Comparison of ENCODE assay signal across 9 cellular contexts in genomic region chr17:40399185-40399584, GRCh38. TPM values are rescaled to one million over a fixed set of nuclear protein-coding genes. Genes with fewer than 3 reads are reported as not detected.
DNase-seq lines count a peak whose midpoint lies in the region; ATAC-seq, FAIRE-seq and TF ChIP-seq lines count a peak whose summit lies in the region.
"Had no signal": no experiment of that assay in that cellular context is flagged by ENCODE, and none has a peak within 500 bp of the region (broad histone marks: within the 10 kb centered on the region; RNA-seq: fewer than 3 reads in every experiment).

No MANE protein-coding gene starts in this region.

- CTCF ChIA-PET in activated CD8-positive, alpha-beta T cell treated with anti-CD3 and anti-CD28 coated beads, Interleukin-2, amount 10 ng/mL, durations not matched to agents 7 days and 5 days (lab: Charles Lee) = interaction anchor here (0.7 to 5.0 kb wide), 14 partner anchors 9 to 930 kb away, joined by 3 to 42 read pairs (median 4); partner anchors contain the start of genes GJD3 and TOP2A

- intact Hi-C loops in heart right ventricle (cut with DNase I) = loop anchor here in 7 of 10 donors (1.0 to 5.0 kb wide), 9 partner anchors 34 to 163 kb away; partner anchors contain the start of gene GJD3 (in 2 of the 7)

- H3K27ac ChIP-seq in heart right ventricle (no peak overlapping the region), small intestine (ENCODE audit: low read depth in 1 of 2, low read length in 1 of 2) (no peak overlapping the region)

- POLR2A ChIA-PET in activated CD8-positive, alpha-beta T cell treated with anti-CD3 and anti-CD28 coated beads, Interleukin-2, amount 10 ng/mL, durations not matched to agents 7 days and 5 days (lab: Charles Lee) = no interaction called here

- WGBS in heart right ventricle, 2 donors = 52 to 64% methylated on average over 4 of the region's 4 CpGs
- WGBS in small intestine, 3 donors = 58 to 69% (median 64%) methylated on average over 4 of the region's 4 CpGs

- H3K4me1 ChIP-seq in heart right ventricle (no peaks in the 10 kb centered on the region), small intestine (ENCODE audit: control insufficient read depth in 2 of 2, insufficient read depth in 1 of 2, low read depth in 1 of 2, low read length in 1 of 2) (no peaks in the 10 kb centered on the region)

- no peak overlapping the region for H3K4me3 Mint-ChIP-seq in activated CD8-positive, alpha-beta T cell treated with anti-CD3 and anti-CD28 coated beads, Interleukin-2, amount 10 ng/mL, durations not matched to agents 7 days and 5 days
- H3K4me3 Mint-ChIP-seq: activated T-cell treated with anti-CD3 and anti-CD28 coated beads, Interleukin-2, amount 50 U/mL, for 4 hours had no signal

- peaks cover 0 to 69% (median 0%) of the 10 kb centered on the region in 9 donors for H3K36me3 ChIP-seq in heart right ventricle
- H3K36me3 ChIP-seq in small intestine (ENCODE audit: control insufficient read depth in 2 of 2, insufficient read depth in 2 of 2, low read length in 2 of 2) = no peaks in the 10 kb centered on the region

- peak; percentile 43 for DNase-seq in SKM-1 treated with dmso at 0.1 percent for 144 hours (lab: John Stamatoyannopoulos, UW; ENCODE audit: unreplicated experiment)
- no peak for DNase-seq in SKM-1 (lab: John Stamatoyannopoulos, UW; ENCODE audit: unreplicated experiment)
- peak; percentile 49 for DNase-seq in MV-4-11 (lab: John Stamatoyannopoulos, UW)
- no peak for DNase-seq in activated CD8-positive, alpha-beta T cell treated with anti-CD3 and anti-CD28 coated beads, Interleukin-2, amount 10 ng/mL, durations not matched to agents 7 days and 5 days
- DNase-seq in heart right ventricle = no peak
- peak; percentile 50 for DNase-seq in small intestine
- DNase-seq: activated T-cell treated with anti-CD3 and anti-CD28 coated beads, Interleukin-2, amount 50 U/mL, for 4 hours had no signal

- peaks cover 24% of the 10 kb centered on the region for H3K4me1 Mint-ChIP-seq in activated CD8-positive, alpha-beta T cell treated with anti-CD3 and anti-CD28 coated beads, Interleukin-2, amount 10 ng/mL, durations not matched to agents 7 days and 5 days (ENCODE audit: low read depth)

- H3K9me3 Mint-ChIP-seq in activated CD8-positive, alpha-beta T cell treated with anti-CD3 and anti-CD28 coated beads, Interleukin-2, amount 10 ng/mL, durations not matched to agents 7 days and 5 days (ENCODE audit: insufficient read depth) = no peaks in the 10 kb centered on the region
- H3K9me3 Mint-ChIP-seq: activated T-cell treated with anti-CD3 and anti-CD28 coated beads, Interleukin-2, amount 50 U/mL, for 4 hours had no signal

- peak; percentile 67 for ATAC-seq in activated CD8-positive, alpha-beta T cell treated with anti-CD3 and anti-CD28 coated beads, Interleukin-2, amount 10 ng/mL, durations not matched to agents 7 days and 5 days
- ATAC-seq in heart right ventricle (peak in 4 of 8 donors; percentile 13 to 57 (median 38)), GM19397 (IDR thresholded peaks at IDR 0.05; ENCODE audit: unreplicated experiment) (no peak), GM21423 (IDR thresholded peaks at IDR 0.05; ENCODE audit: unreplicated experiment) (no peak)

- H3K27ac Mint-ChIP-seq in activated CD8-positive, alpha-beta T cell treated with anti-CD3 and anti-CD28 coated beads, Interleukin-2, amount 10 ng/mL, durations not matched to agents 7 days and 5 days = no peak overlapping the region

- FAIRE-seq in small intestine (lab: Jason Lieb, UNC) = no peak

- H3K9me3 ChIP-seq in heart right ventricle (no peaks in the 10 kb centered on the region), small intestine (ENCODE audit: control insufficient read depth, low read depth) (no peaks in the 10 kb centered on the region)

- H3K27me3 ChIP-seq in heart right ventricle (no peaks in the 10 kb centered on the region), small intestine (ENCODE audit: control insufficient read depth in 2 of 2, insufficient read depth in 2 of 2, low read length in 2 of 2) (no peaks in the 10 kb centered on the region)

- H3K4me3 ChIP-seq in heart right ventricle (no peak overlapping the region), small intestine (ENCODE audit: low read depth in 1 of 2, low read length in 2 of 2) (no peak overlapping the region)

- peaks cover 78% of the 10 kb centered on the region for H3K36me3 Mint-ChIP-seq in activated CD8-positive, alpha-beta T cell treated with anti-CD3 and anti-CD28 coated beads, Interleukin-2, amount 10 ng/mL, durations not matched to agents 7 days and 5 days (ENCODE audit: low read depth)

- no peaks in the 10 kb centered on the region for H3K27me3 Mint-ChIP-seq in activated CD8-positive, alpha-beta T cell treated with anti-CD3 and anti-CD28 coated beads, Interleukin-2, amount 10 ng/mL, durations not matched to agents 7 days and 5 days (ENCODE audit: low read depth)

- peak; percentile 30 to 78 (median 68) for TF ChIP-seq CTCF in heart right ventricle (IDR thresholded peaks at IDR 0.05)

RNA-seq across cellular contexts. Expression of gene TOP2A, which starts 18.5 kb away (rescaled TPM):
- total RNA-seq in activated CD8-positive, alpha-beta T cell treated with anti-CD3 and anti-CD28 coated beads, Interleukin-2, amount 10 ng/mL, durations not matched to agents 7 days and 5 days = 100 to 1,000 TPM; 517 to 567 TPM
- total RNA-seq in heart right ventricle = 10 to 100 TPM in 1 of 10 donors, 1 to 10 TPM in 4, under 1 TPM in 5; 0.17 to 20.0 (median 1.0) TPM
- 1 to 10 TPM in 1 of 2 donors, under 1 TPM in 1; 0.28 to 1.5 TPM for polyA plus RNA-seq in heart right ventricle
- 10 to 100 TPM in 1 of 3 donors, 1 to 10 TPM in 2; 1.1 to 37.5 (median 3.1) TPM for polyA plus RNA-seq in small intestine

RNA-seq across cellular contexts. Expression of gene GJD3, which starts 34.6 kb away (rescaled TPM):
- under 1 TPM in 1 of 2 experiments, not detected in 1; 0.29 TPM for total RNA-seq in activated CD8-positive, alpha-beta T cell treated with anti-CD3 and anti-CD28 coated beads, Interleukin-2, amount 10 ng/mL, durations not matched to agents 7 days and 5 days
- 1 to 10 TPM in 9 of 10 donors, under 1 TPM in 1; 0.79 to 6.2 (median 2.1) TPM for total RNA-seq in heart right ventricle
- polyA plus RNA-seq in heart right ventricle (under 1 TPM; 0.65 to 0.88 TPM), small intestine (1 to 10 TPM in 1 of 3 donors, not detected in 2; 1.1 TPM)
- total RNA-seq: activated T-cell treated with anti-CD3 and anti-CD28 coated beads, Interleukin-2, amount 50 U/mL, for 4 hours had no signal

RNA-seq across cellular contexts. Expression of gene IGFBP4, which starts 44.1 kb away (rescaled TPM):
- total RNA-seq in activated CD8-positive, alpha-beta T cell treated with anti-CD3 and anti-CD28 coated beads, Interleukin-2, amount 10 ng/mL, durations not matched to agents 7 days and 5 days = 10 to 100 TPM; 28.7 to 28.9 TPM
- 100 to 1,000 TPM in 6 of 10 donors, 10 to 100 TPM in 4; 65.1 to 301 (median 123) TPM for total RNA-seq in heart right ventricle
- polyA plus RNA-seq in heart right ventricle (100 to 1,000 TPM; 224 to 295 TPM), small intestine (100 to 1,000 TPM in 1 of 3 donors, 10 to 100 TPM in 2; 19.2 to 282 (median 36.7) TPM)

Comparison
In these comparisons a context has a peak if more than half of its experiments do, and no peak if none do; other contexts are left out.
1. DNase-seq: peak in SKM-1 treated with dmso at 0.1 percent for 144 hours (single experiment), MV-4-11 (single experiment) and small intestine (single experiment); none in SKM-1 (single experiment), activated CD8-positive, alpha-beta T cell treated with anti-CD3 and anti-CD28 coated beads, Interleukin-2, amount 10 ng/mL, durations not matched to agents 7 days and 5 days (single experiment) and heart right ventricle (0 of 2).
2. RNA of gene TOP2A, which starts 18.5 kb away (total RNA-seq): 517 to 567 TPM in activated CD8-positive, alpha-beta T cell treated with anti-CD3 and anti-CD28 coated beads, Interleukin-2, amount 10 ng/mL, durations not matched to agents 7 days and 5 days; 0.17 to 20.0 TPM in heart right ventricle; every median in the first group is over 10 times any median in the second.